Comparison of ENCODE assay signal across 8 cellular contexts in genomic region chr17:19378416-19379293, GRCh38. TPM values are rescaled to one million over a fixed set of nuclear protein-coding genes. Genes with fewer than 3 reads are reported as not detected.
A peak's percentile ranks its signal among the peaks of the same experiment; 100 is the strongest.
DNase-seq lines count a peak whose midpoint lies in the region; ATAC-seq and TF ChIP-seq lines count a peak whose summit lies in the region.

TSS of gene MAPK7 (plus strand) at chr17:19378498. CDS start at chr17:19378901, 403 bp downstream.

- no peaks in the 10 kb centered on the region for H3K9me3 Mint-ChIP-seq in T-helper 2 cell treated with Interferon-gamma antibody and Interleukin-4, amounts not matched to agents 5 μg/mL and 100 μg/mL, for 36 hours

- ATAC-seq in HG02588 (IDR thresholded peaks at IDR 0.05; ENCODE audit: unreplicated experiment) (peak; percentile 13), HG02981 (IDR thresholded peaks at IDR 0.05; ENCODE audit: unreplicated experiment) (no peak)

- H3K4me1 Mint-ChIP-seq in T-helper 2 cell treated with Interferon-gamma antibody and Interleukin-4, amounts not matched to agents 5 μg/mL and 100 μg/mL, for 36 hours (ENCODE audit: low read depth), result peaks cover 25% of the 10 kb centered on the region

- in situ Hi-C loops in GM13976 (cut with MboI; ENCODE audit: low sequenced_read_pairs, unreplicated experiment), result no loop called here

- peak within 1 kb of the TSS; percentile 93 for H3K4me3 Mint-ChIP-seq in T-helper 2 cell treated with Interferon-gamma antibody and Interleukin-4, amounts not matched to agents 5 μg/mL and 100 μg/mL, for 36 hours

- H3K4me3 ChIP-seq in foreskin fibroblast (ENCODE audit: low read depth in 1 of 2, low read length in 2 of 2), result peak within 1 kb of the TSS; percentile 63 to 85

- DNase-seq in ELR (ENCODE audit: low read depth) (peak; percentile 13), foreskin fibroblast (peak in 1 of 2 donors; percentile 39), occipital lobe (lab: John Stamatoyannopoulos, UW) (no peak), globus pallidus (ENCODE audit: low spot score) (no peak), GM13976 (ENCODE audit: low spot score) (no peak)
- no peak for DNase-seq in T-helper 2 cell treated with Interferon-gamma antibody and Interleukin-4, amounts not matched to agents 5 μg/mL and 100 μg/mL, for 36 hours (ENCODE audit: low spot score)

- H3K36me3 Mint-ChIP-seq in T-helper 2 cell treated with Interferon-gamma antibody and Interleukin-4, amounts not matched to agents 5 μg/mL and 100 μg/mL, for 36 hours (ENCODE audit: low read depth), result peaks cover 37% of the 10 kb centered on the region

- peak within 1 kb of the TSS; percentile 97 for H3K27ac Mint-ChIP-seq in T-helper 2 cell treated with Interferon-gamma antibody and Interleukin-4, amounts not matched to agents 5 μg/mL and 100 μg/mL, for 36 hours

- no peaks in the 10 kb centered on the region for H3K27me3 Mint-ChIP-seq in T-helper 2 cell treated with Interferon-gamma antibody and Interleukin-4, amounts not matched to agents 5 μg/mL and 100 μg/mL, for 36 hours (ENCODE audit: low read depth)

- TF ChIP-seq CTCF in foreskin fibroblast (IDR thresholded peaks at IDR 0.05; ENCODE audit: low read depth, low read length) (no peak), GM13976 (IDR thresholded peaks at IDR 0.05; ENCODE audit: borderline replicate concordance, control extremely low read depth, extremely low read depth, insufficient read depth, missing control alignments) (no peak)

RNA-seq across cellular contexts. Expression of gene MAPK7, which starts in this region (rescaled TPM):
- total RNA-seq in occipital lobe, result 15.3 TPM
